In the genomic region with DNA sequence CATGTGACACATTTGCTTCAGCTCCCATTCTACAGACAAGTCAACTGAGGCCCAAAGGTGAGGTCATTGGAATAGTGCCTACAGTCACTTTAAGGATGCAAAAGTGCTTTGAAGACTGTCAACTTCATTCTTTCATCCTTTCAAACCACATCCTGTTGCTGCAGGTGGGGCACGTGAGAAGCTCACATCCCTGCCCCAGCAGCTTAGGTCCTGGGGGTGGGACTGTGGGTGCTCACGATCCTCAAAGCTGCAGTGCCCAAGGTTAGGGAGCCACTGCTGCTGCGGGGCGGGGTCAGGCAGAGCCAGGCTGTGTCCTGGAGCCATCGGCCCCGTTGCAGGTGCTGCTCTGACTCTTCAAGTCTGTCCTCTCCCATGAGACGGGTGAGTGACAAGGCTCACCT, we compare ENCODE assay signal across 1 cellular context.
TF ChIP-seq lines count a peak whose summit lies in the region.

No MANE protein-coding gene starts in this region.

TF ChIP-seq in SK-N-SH, 30 proteins besides CTCF, POLR2A, EP300 and RAD21 (continued from another document):
- TF ChIP-seq, protein P1, sequence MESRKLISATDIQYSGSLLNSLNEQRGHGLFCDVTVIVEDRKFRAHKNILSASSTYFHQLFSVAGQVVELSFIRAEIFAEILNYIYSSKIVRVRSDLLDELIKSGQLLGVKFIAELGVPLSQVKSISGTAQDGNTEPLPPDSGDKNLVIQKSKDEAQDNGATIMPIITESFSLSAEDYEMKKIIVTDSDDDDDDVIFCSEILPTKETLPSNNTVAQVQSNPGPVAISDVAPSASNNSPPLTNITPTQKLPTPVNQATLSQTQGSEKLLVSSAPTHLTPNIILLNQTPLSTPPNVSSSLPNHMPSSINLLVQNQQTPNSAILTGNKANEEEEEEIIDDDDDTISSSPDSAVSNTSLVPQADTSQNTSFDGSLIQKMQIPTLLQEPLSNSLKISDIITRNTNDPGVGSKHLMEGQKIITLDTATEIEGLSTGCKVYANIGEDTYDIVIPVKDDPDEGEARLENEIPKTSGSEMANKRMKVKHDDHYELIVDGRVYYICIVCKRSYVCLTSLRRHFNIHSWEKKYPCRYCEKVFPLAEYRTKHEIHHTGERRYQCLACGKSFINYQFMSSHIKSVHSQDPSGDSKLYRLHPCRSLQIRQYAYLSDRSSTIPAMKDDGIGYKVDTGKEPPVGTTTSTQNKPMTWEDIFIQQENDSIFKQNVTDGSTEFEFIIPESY (IDR thresholded peaks at IDR 0.05; ENCODE audit: borderline replicate concordance, low read depth): no peak
- TF ChIP-seq FOXM1 (IDR thresholded peaks at IDR 0.05; ENCODE audit: low read depth) (no peak), FOXJ3 (CRISPR knock-in tag; IDR thresholded peaks at IDR 0.05) (no peak)
- TF ChIP-seq, protein P2, sequence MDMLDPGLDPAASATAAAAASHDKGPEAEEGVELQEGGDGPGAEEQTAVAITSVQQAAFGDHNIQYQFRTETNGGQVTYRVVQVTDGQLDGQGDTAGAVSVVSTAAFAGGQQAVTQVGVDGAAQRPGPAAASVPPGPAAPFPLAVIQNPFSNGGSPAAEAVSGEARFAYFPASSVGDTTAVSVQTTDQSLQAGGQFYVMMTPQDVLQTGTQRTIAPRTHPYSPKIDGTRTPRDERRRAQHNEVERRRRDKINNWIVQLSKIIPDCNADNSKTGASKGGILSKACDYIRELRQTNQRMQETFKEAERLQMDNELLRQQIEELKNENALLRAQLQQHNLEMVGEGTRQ (IDR thresholded peaks at IDR 0.05; ENCODE audit: borderline replicate concordance, low read depth, low read length): no peak
TF ChIP-seq in SK-N-SH: peak in this region for 0.
